In the genomic region with DNA sequence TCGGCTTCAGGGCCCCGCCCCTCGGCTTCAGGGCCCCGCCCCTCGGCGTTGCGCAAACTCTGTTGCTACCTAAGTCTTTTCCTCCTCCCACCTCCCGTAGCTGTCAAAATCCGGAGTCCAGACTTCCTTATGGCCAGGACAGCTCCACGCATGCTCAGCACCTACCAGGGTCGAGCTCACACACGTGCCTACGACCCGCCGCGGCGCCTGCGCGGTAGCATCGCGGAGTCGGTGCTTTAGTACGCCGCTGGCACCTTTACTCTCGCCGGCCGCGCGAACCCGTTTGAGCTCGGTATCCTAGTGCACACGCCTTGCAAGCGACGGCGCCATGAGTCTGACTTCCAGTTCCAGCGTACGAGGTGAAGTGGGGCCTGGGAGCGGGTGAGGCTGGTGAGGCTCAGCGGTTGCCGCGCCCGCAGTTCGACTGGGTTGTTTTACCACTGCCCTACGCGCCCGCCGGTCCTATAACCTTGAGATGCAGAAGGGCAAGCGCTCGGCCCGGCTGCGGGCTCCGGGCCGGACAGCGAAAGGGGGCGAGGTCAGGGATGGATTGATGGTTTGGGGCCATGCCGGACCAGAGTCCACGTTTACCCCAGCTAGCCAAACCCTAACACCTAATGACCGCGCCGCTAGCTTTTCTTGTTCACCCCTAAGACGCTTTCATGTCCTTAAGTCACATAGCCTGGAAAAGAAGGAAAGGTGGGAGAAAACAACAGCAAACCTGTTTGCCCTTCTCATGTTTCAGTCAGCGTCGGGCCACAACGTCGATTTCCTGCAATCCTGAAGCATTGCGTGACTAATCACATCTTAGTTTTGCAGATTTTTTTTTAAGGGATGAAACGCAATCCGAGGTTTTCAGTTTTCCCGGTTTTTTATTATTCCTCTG, we compare ENCODE assay signal across 8 cellular contexts. TPM values are rescaled to one million over a fixed set of nuclear protein-coding genes. Genes with fewer than 3 reads are reported as not detected.
DNase-seq lines count a peak whose midpoint lies in the region; ATAC-seq and TF ChIP-seq lines count a peak whose summit lies in the region.

Gene CISD1 (plus strand): TSS at position 217 of the 886 bp plus-strand sequence. CDS start 112 bp downstream, at position 329.

- CTCF ChIA-PET in PC-3 (lab: Charles Lee) = interaction anchor here (0.6 to 1.1 kb wide), 3 partner anchors 21 to 647 kb away, joined by 3 to 6 read pairs (median 3); no protein-coding TSS in a partner anchor

- peaks cover 80% of the 10 kb centered on the region for H3K79me2 ChIP-seq in PC-3 (ENCODE audit: low read length)

- TF ChIP-seq RAD21 in Ishikawa (IDR thresholded peaks at IDR 0.05; ENCODE audit: low read depth) = no peak

- H3K4me1 ChIP-seq in PC-3 (ENCODE audit: insufficient read depth, low read length) = peaks cover 26% of the 10 kb centered on the region

- no peaks in the 10 kb centered on the region for H3K36me3 ChIP-seq in PC-3 (ENCODE audit: low read depth, low read length)

- BruUV-seq in PC-3 (replicated peaks; lab: Mats Ljungman, UMichigan) = TSS peak; percentile 19

- H4K20me1 ChIP-seq in PC-3 (ENCODE audit: low read length) = peaks cover 24% of the 10 kb centered on the region

- H3K9me3 ChIP-seq in PC-3 (ENCODE audit: low read length) = no peaks in the 10 kb centered on the region

- H3K9me2 ChIP-seq in PC-3 (replicated peaks; ENCODE audit: low read length) = no peaks in the 10 kb centered on the region

- TF ChIP-seq EP300 in Ishikawa (IDR thresholded peaks at IDR 0.05; ENCODE audit: borderline replicate concordance) = peak; percentile 16; the same call in 1 of the 2 replicates

- POLR2A ChIA-PET in PC-3 (lab: Charles Lee; ENCODE audit: unreplicated experiment) = interaction anchor here (0.6 to 0.9 kb wide), 5 partner anchors 16 to 117 kb away, joined by 3 read pairs; partner anchors contain the start of gene UBE2D1

- peak within 1 kb of the TSS; percentile 95 for H3K4me2 ChIP-seq in PC-3 (ENCODE audit: low read length)

- no peaks in the 10 kb centered on the region for H3F3A ChIP-seq in PC-3 (ENCODE audit: low read length, unreplicated experiment)

- intact Hi-C loops in PC-3 (cut with micrococcal nuclease) = loop anchor here (1.0 to 2.0 kb wide), 4 partner anchors 22 to 116 kb away; partner anchors contain the start of genes TFAM and UBE2D1

- no peaks in the 10 kb centered on the region for H3K27me3 ChIP-seq in PC-3 (ENCODE audit: low read length)

- H3K9ac ChIP-seq in PC-3 (ENCODE audit: low read length) = peak within 1 kb of the TSS; percentile 90

- no peak for TF ChIP-seq CTCF in PC-3 (conservative IDR thresholded peaks at IDR 0.05; ENCODE audit: low read depth, low read length)

- peak within 1 kb of the TSS; percentile 95 for H2AFZ ChIP-seq in PC-3 (ENCODE audit: low read length)

- DNase-seq in DMS114 treated with DMSO at 0.1 percent for 48 hours (lab: John Stamatoyannopoulos, UW; ENCODE audit: unreplicated experiment) = peak; percentile 97
- peak; percentile 100 for DNase-seq in PC-3
- peak; percentile 89 for DNase-seq in activated T-cell treated with anti-CD3 and anti-CD28 coated beads for 48 hours (ENCODE audit: low read depth)
- DNase-seq in epithelial cell of prostate (ENCODE audit: low read depth, low spot score) = peak; percentile 98
- peak; percentile 98 for DNase-seq in mucosa of gallbladder (ENCODE audit: low spot score)
- peak; percentile 85 to 88 for DNase-seq in stimulated activated CD8-positive, alpha-beta memory T cell treated with anti-CD3 and anti-CD28 coated beads, Interleukin-4, amount 100 ng/mL, for 4 hours (ENCODE audit: low read depth in 2 of 2, low spot score in 1 of 2)

- ATAC-seq in GM21576 (IDR thresholded peaks at IDR 0.05; ENCODE audit: unreplicated experiment) (peak; percentile 65), PC-3 (peak; percentile 66)

- H3K27ac ChIP-seq in PC-3 (ENCODE audit: low read length) = peak within 1 kb of the TSS; percentile 92
- H3K27ac ChIP-seq in epithelial cell of prostate = peak within 1 kb of the TSS; percentile 90

- peak within 1 kb of the TSS; percentile 89 for H3K4me3 ChIP-seq in PC-3 (ENCODE audit: low read length)

TF ChIP-seq in Ishikawa, 13 proteins besides CTCF, POLR2A, EP300 and RAD21:
- TF ChIP-seq USF1 (IDR thresholded peaks at IDR 0.05) (peak; percentile 79), EGR1 (IDR thresholded peaks at IDR 0.05) (no peak), TEAD4 (IDR thresholded peaks at IDR 0.05) (0 out of 2 replicates have a peak, but pooled peaks have one; percentile 3), CREB1 (IDR thresholded peaks at IDR 0.05; ENCODE audit: low read depth) (no peak; the same call in 1 of the 2 replicates), ZBTB7A (IDR thresholded peaks at IDR 0.05; ENCODE audit: low read depth) (0 out of 2 replicates have a peak, but pooled peaks have one; percentile 15), NFIC (IDR thresholded peaks at IDR 0.05) (peak; percentile 21), TCF12 (IDR thresholded peaks at IDR 0.05; ENCODE audit: low read depth) (peak; percentile 63; the same call in 1 of the 2 replicates), TAF1 (IDR thresholded peaks at IDR 0.05; ENCODE audit: low read depth) (peak; percentile 65; the same call in 1 of the 2 replicates), YY1 (IDR thresholded peaks at IDR 0.05; ENCODE audit: low read depth) (peak; percentile 58), REST (IDR thresholded peaks at IDR 0.05; ENCODE audit: low read depth) (no peak), CEBPB (IDR thresholded peaks at IDR 0.05) (peak; percentile 97), FOXM1 (IDR thresholded peaks at IDR 0.05; ENCODE audit: borderline replicate concordance, low read depth) (no peak)
- TF ChIP-seq, protein P1, sequence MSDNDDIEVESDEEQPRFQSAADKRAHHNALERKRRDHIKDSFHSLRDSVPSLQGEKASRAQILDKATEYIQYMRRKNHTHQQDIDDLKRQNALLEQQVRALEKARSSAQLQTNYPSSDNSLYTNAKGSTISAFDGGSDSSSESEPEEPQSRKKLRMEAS (IDR thresholded peaks at IDR 0.05) = peak; percentile 99

RNA-seq across cellular contexts. Expression of gene CISD1, which starts in this region (rescaled TPM):
- total RNA-seq in PC-3 (2014; rRNA removed) (57.1 and 68.8 TPM in 2 replicates), mucosa of gallbladder (34.2 TPM)

Comparison
In these comparisons a context has a peak if more than half of its experiments do, and no peak if none do; other contexts are left out.
1. Peak in every context shown above with its lines: DNase-seq, ATAC-seq, H3K4me3 ChIP-seq and H3K27ac ChIP-seq.